In genomic region chr3:3015472-3016089, GRCh38 we compare ENCODE assay signal across 9 cellular contexts.
DNase-seq lines count a peak whose midpoint lies in the region; TF ChIP-seq lines count a peak whose summit lies in the region.
"Had no signal": no experiment of that assay in that cellular context is flagged by ENCODE, and none has a peak within 500 bp of the region (broad histone marks: within the 10 kb centered on the region; RNA-seq: fewer than 3 reads in every experiment).

No MANE protein-coding gene starts in this region.

- H3K18ac ChIP-seq in mesenchymal stem cell (ENCODE audit: low read depth in 1 of 2, low read length in 2 of 2): no peak overlapping the region

- no peak overlapping the region for H3K27ac ChIP-seq in HEK293 (ENCODE audit: extremely low read depth, low read depth, low read length)
- no peak overlapping the region for H3K27ac ChIP-seq in mesenchymal stem cell (ENCODE audit: low read length, poor library complexity, severe bottlenecking)

- H3K4me1 Mint-ChIP-seq in MCF 10A (ENCODE audit: insufficient read depth, unreplicated experiment): no peaks in the 10 kb centered on the region
- peaks cover 4% of the 10 kb centered on the region for H3K4me1 Mint-ChIP-seq in glutamatergic neuron (ENCODE audit: low read depth, unreplicated experiment)

- 43% methylated on average over 1 of the region's 5 CpGs for WGBS in mesenchymal stem cell

- peak; percentile 46 for DNase-seq in NCI-H146 (lab: John Stamatoyannopoulos, UW)
- DNase-seq in MCF 10A (ENCODE audit: unreplicated experiment): peak; percentile 53
- peak; percentile 63 for DNase-seq in mesenchymal stem cell
- no peak for DNase-seq in germinal center (ENCODE audit: low spot score)
- no peak for DNase-seq in glutamatergic neuron
- no peak for DNase-seq in stimulated activated naive CD4-positive, alpha-beta T cell treated with Interleukin-2 at 50 U/mL for 16 hours (lab: John Stamatoyannopoulos, UW)

- H3K27ac Mint-ChIP-seq in MCF 10A (ENCODE audit: low read depth, unreplicated experiment) (no peak overlapping the region), glutamatergic neuron (ENCODE audit: unreplicated experiment) (no peak overlapping the region)
- H3K27ac Mint-ChIP-seq: IgD-negative memory B cell had no signal

- no peak overlapping the region for H2BK12ac ChIP-seq in mesenchymal stem cell (ENCODE audit: low read length in 2 of 2)

- H3K4me1 ChIP-seq in HEK293 (ENCODE audit: control insufficient read depth, insufficient read depth, low read length): no peaks in the 10 kb centered on the region
- H3K4me1 ChIP-seq in mesenchymal stem cell (ENCODE audit: control insufficient read depth, insufficient read depth, low read depth, low read length): no peaks in the 10 kb centered on the region

- no peak overlapping the region for H2AK5ac ChIP-seq in mesenchymal stem cell (ENCODE audit: low read length, severe bottlenecking)

- no peak overlapping the region for H3K14ac ChIP-seq in mesenchymal stem cell (ENCODE audit: low read length in 2 of 2)

- no peaks in the 10 kb centered on the region for H3K36me3 ChIP-seq in HEK293 (ENCODE audit: control insufficient read depth in 2 of 2, insufficient read depth in 1 of 2, low read length in 2 of 2)
- no peaks in the 10 kb centered on the region for H3K36me3 ChIP-seq in mesenchymal stem cell (ENCODE audit: control insufficient read depth in 1 of 2, insufficient read depth in 2 of 2, low read depth in 1 of 2, low read length in 2 of 2)

- H3K9me3 ChIP-seq in HEK293 (ENCODE audit: control insufficient read depth, insufficient read depth, low read depth, low read length) (no peaks in the 10 kb centered on the region), mesenchymal stem cell (ENCODE audit: control insufficient read depth, low read length) (no peaks in the 10 kb centered on the region)

- H3K23ac ChIP-seq in mesenchymal stem cell (ENCODE audit: low read length in 2 of 2): no peak overlapping the region

- intact Hi-C loops in MCF 10A (cut with micrococcal nuclease): loop anchor here (1.0 to 5.0 kb wide), 3 partner anchors 33 to 1929 kb away; no protein-coding TSS in a partner anchor

- H2BK120ac ChIP-seq in mesenchymal stem cell (ENCODE audit: low read depth, low read length): no peak overlapping the region

- H3K4me2 ChIP-seq in mesenchymal stem cell (ENCODE audit: low read length, poor library complexity, severe bottlenecking): no peak overlapping the region

- POLR2A ChIA-PET in HEK293 (lab: Yijun Ruan, JAX): no interaction called here
- POLR2A ChIA-PET in MCF 10A (lab: Yijun Ruan, JAX): interaction anchor here (0.7 kb wide), 1 partner anchor 1229 kb away, joined by 3 read pairs; no protein-coding TSS in a partner anchor

- no TSS peak for BruUV-seq in MCF 10A (replicated peaks; lab: Mats Ljungman, UMichigan)

- H3K9me3 Mint-ChIP-seq in MCF 10A (ENCODE audit: unreplicated experiment) (no peaks in the 10 kb centered on the region), glutamatergic neuron (ENCODE audit: unreplicated experiment) (no peaks in the 10 kb centered on the region)
- H3K9me3 Mint-ChIP-seq: IgD-negative memory B cell had no signal

- H3K9ac ChIP-seq in mesenchymal stem cell (ENCODE audit: low read length): no peak overlapping the region

- no peak overlapping the region for H3K4me3 Mint-ChIP-seq in MCF 10A (ENCODE audit: unreplicated experiment)
- no peak overlapping the region for H3K4me3 Mint-ChIP-seq in glutamatergic neuron (ENCODE audit: unreplicated experiment)
- H3K4me3 Mint-ChIP-seq: IgD-negative memory B cell had no signal

- H3K36me3 Mint-ChIP-seq in MCF 10A (ENCODE audit: insufficient read depth, unreplicated experiment): no peaks in the 10 kb centered on the region
- H3K36me3 Mint-ChIP-seq in glutamatergic neuron (ENCODE audit: unreplicated experiment): no peaks in the 10 kb centered on the region
- H3K36me3 Mint-ChIP-seq: IgD-negative memory B cell had no signal

- H3K79me1 ChIP-seq in mesenchymal stem cell (replicated peaks; ENCODE audit: low read length, poor library complexity, severe bottlenecking): no peaks in the 10 kb centered on the region

- TF ChIP-seq CTCF in GM12875 (IDR thresholded peaks at IDR 0.05; ENCODE audit: borderline replicate concordance, insufficient read depth, low read depth, low read length): peak; percentile 44; the same call in 1 of the 2 replicates
- TF ChIP-seq CTCF in HEK293 (tag by site-specific recombination; IDR thresholded peaks at IDR 0.05): peak; percentile 46; the same call in 1 of the 2 replicates
- TF ChIP-seq CTCF in MCF 10A (IDR thresholded peaks at IDR 0.05; ENCODE audit: unreplicated experiment): peak; percentile 50
- TF ChIP-seq CTCF in glutamatergic neuron (IDR thresholded peaks at IDR 0.05; ENCODE audit: partially characterized antibody, unreplicated experiment): no peak

- H3K4ac ChIP-seq in mesenchymal stem cell (ENCODE audit: low read depth in 1 of 2, low read length in 2 of 2): no peak overlapping the region

- no peak overlapping the region for H2BK15ac ChIP-seq in mesenchymal stem cell (ENCODE audit: low read depth, poor library complexity, severe bottlenecking)

- H2BK5ac ChIP-seq in mesenchymal stem cell (ENCODE audit: low read depth, low read length, poor library complexity, severe bottlenecking): no peak overlapping the region

- H4K8ac ChIP-seq in mesenchymal stem cell (ENCODE audit: low read length): no peak overlapping the region

- no peaks in the 10 kb centered on the region for H3K27me3 ChIP-seq in mesenchymal stem cell (ENCODE audit: control insufficient read depth in 1 of 2, insufficient read depth in 1 of 2, low read length in 2 of 2)

- no peak overlapping the region for H2AFZ ChIP-seq in mesenchymal stem cell (ENCODE audit: low read depth, low read length)

- CTCF ChIA-PET in HEK293 (lab: Yijun Ruan, JAX): interaction anchor here (0.7 to 2.4 kb wide), 11 partner anchors 9 to 1931 kb away, joined by 3 to 12 read pairs (median 3); no protein-coding TSS in a partner anchor
- CTCF ChIA-PET in MCF 10A (lab: Yijun Ruan, JAX): interaction anchor here (0.5 to 1.6 kb wide), 11 partner anchors 9 to 1576 kb away, joined by 3 to 6 read pairs (median 4); no protein-coding TSS in a partner anchor

- H3K4me3 ChIP-seq in GM12875 (ENCODE audit: low read depth, low read length): no peak overlapping the region
- H3K4me3 ChIP-seq in HEK293 (ENCODE audit: low read depth, low read length): no peak overlapping the region
- no peak overlapping the region for H3K4me3 ChIP-seq in mesenchymal stem cell (ENCODE audit: insufficient read depth in 1 of 2, low read depth in 1 of 2, low read length in 2 of 2)

- no peak overlapping the region for H4K91ac ChIP-seq in mesenchymal stem cell (ENCODE audit: low read length)

- peaks cover 100% of the 10 kb centered on the region for H3K27me3 Mint-ChIP-seq in MCF 10A (ENCODE audit: insufficient read depth, unreplicated experiment)
- peaks cover 2% of the 10 kb centered on the region for H3K27me3 Mint-ChIP-seq in glutamatergic neuron (ENCODE audit: unreplicated experiment)

TF ChIP-seq in HEK293, 187 proteins besides CTCF, POLR2A, EP300 and RAD21:
- TF ChIP-seq HOXA7 (CRISPR knock-in tag; IDR thresholded peaks at IDR 0.05; ENCODE audit: borderline replicate concordance): no peak
- TF ChIP-seq ZNF654 (tag by site-specific recombination; IDR thresholded peaks at IDR 0.05; ENCODE audit: low read depth): peak; percentile 76
- no peak for TF ChIP-seq ZNF133 (tag by site-specific recombination; IDR thresholded peaks at IDR 0.05)
TF ChIP-seq in HEK293: peak in this region for 1.

Comparison
In these comparisons a context has a peak if more than half of its experiments do, and no peak if none do; other contexts are left out.
1. DNase-seq: peak in NCI-H146 (single experiment), MCF 10A (single experiment) and mesenchymal stem cell (single experiment); none in germinal center (single experiment), glutamatergic neuron (single experiment) and stimulated activated naive CD4-positive, alpha-beta T cell treated with Interleukin-2 at 50 U/mL for 16 hours (single experiment).